12 cellular contexts compared by ENCODE assay signal in the genomic region with DNA sequence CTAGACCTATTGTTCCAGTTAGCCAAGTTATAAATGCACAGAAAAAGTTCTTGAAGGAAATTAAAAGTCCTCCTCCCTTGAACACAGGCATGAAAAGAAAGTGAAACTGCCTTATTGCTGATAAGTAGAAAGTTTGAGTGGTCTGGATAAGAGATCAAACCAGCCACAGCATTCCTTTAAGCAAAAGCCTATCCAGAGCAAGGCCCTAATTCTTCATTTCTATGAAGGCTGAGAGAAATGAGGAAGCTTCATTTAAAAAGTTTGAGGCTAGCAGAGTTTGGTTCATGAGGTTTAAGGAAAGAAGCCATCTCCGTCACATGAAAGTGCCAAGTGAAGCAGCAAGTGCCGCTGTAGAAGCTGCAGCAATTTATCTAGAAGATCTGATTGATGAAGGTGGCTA. TPM values are rescaled to one million over a fixed set of nuclear protein-coding genes. Genes with fewer than 3 reads are reported as not detected.
A peak's percentile ranks its signal among the peaks of the same experiment; 100 is the strongest.
DNase-seq lines count a peak whose midpoint lies in the region; ATAC-seq and TF ChIP-seq lines count a peak whose summit lies in the region.
"Had no signal": no experiment of that assay in that cellular context is flagged by ENCODE, and none has a peak within 500 bp of the region (broad histone marks: within the 10 kb centered on the region; RNA-seq: fewer than 3 reads in every experiment).

No MANE protein-coding gene starts in this region.

- no peaks in the 10 kb centered on the region for H3K36me3 ChIP-seq in CD4-positive, CD25-positive, alpha-beta regulatory T cell (ENCODE audit: control insufficient read depth, insufficient read depth, low read length)
- no peaks in the 10 kb centered on the region for H3K36me3 ChIP-seq in Karpas-422 (ENCODE audit: insufficient read depth, low read length)
- no peaks in the 10 kb centered on the region for H3K36me3 ChIP-seq in breast epithelium

- H4K20me1 ChIP-seq in Karpas-422 (ENCODE audit: insufficient read depth, low read depth, low read length): peaks cover 10% of the 10 kb centered on the region; the same call in 1 of the 2 replicates

- H3K9me3 Mint-ChIP-seq in CD4-positive, CD25-positive, alpha-beta regulatory T cell: no peaks in the 10 kb centered on the region
- H3K9me3 Mint-ChIP-seq in activated CD8-positive, alpha-beta T cell treated with anti-CD3 and anti-CD28 coated beads, Interleukin-2, amount 10 ng/mL, durations not matched to agents 7 days and 5 days (ENCODE audit: insufficient read depth): no peaks in the 10 kb centered on the region
- H3K9me3 Mint-ChIP-seq in memory B cell: no peaks in the 10 kb centered on the region

- ATAC-seq in CD4-positive, CD25-positive, alpha-beta regulatory T cell (ENCODE audit: low read depth in 2 of 2): no peak
- ATAC-seq in activated CD8-positive, alpha-beta T cell treated with anti-CD3 and anti-CD28 coated beads, Interleukin-2, amount 10 ng/mL, durations not matched to agents 7 days and 5 days: no peak
- ATAC-seq in memory B cell (ENCODE audit: low read depth) (no peak), GM18858 (IDR thresholded peaks at IDR 0.05; ENCODE audit: unreplicated experiment) (no peak)
- ATAC-seq: SK-N-SH treated with all-trans-retinoic acid at 6 μM for 48 hours had no signal

- TF ChIP-seq POLR2A in breast epithelium (IDR thresholded peaks at IDR 0.05): no peak

- intact Hi-C loops in breast epithelium (cut with DNase I; ENCODE audit: low total_unique reads): no loop called here

- H3K27ac Mint-ChIP-seq in CD4-positive, CD25-positive, alpha-beta regulatory T cell: peak overlapping the region; percentile 62 to 87 (median 82)
- H3K27ac Mint-ChIP-seq in activated CD8-positive, alpha-beta T cell treated with anti-CD3 and anti-CD28 coated beads, Interleukin-2, amount 10 ng/mL, durations not matched to agents 7 days and 5 days: peak overlapping the region; percentile 87
- peak overlapping the region; percentile 72 for H3K27ac Mint-ChIP-seq in memory B cell

- H3K79me2 ChIP-seq in Karpas-422 (ENCODE audit: low read length): peaks cover 19% of the 10 kb centered on the region

- POLR2A ChIA-PET in activated CD8-positive, alpha-beta T cell treated with anti-CD3 and anti-CD28 coated beads, Interleukin-2, amount 10 ng/mL, durations not matched to agents 7 days and 5 days (lab: Charles Lee): interaction anchor here (1.8 kb wide), 1 partner anchor 119 kb away, joined by 7 read pairs; the partner anchor contains the start of gene CTBS

- no peaks in the 10 kb centered on the region for H3K9me3 ChIP-seq in CD4-positive, CD25-positive, alpha-beta regulatory T cell (ENCODE audit: control insufficient read depth in 2 of 2, low read length in 2 of 2)
- H3K9me3 ChIP-seq in Karpas-422 (ENCODE audit: low read length) (no peaks in the 10 kb centered on the region), breast epithelium (no peaks in the 10 kb centered on the region)
- H3K9me3 ChIP-seq: Caco-2 had no signal

- H3K9ac ChIP-seq in Karpas-422 (ENCODE audit: low read length): 0 out of 2 replicates have a peak overlapping the region, but pooled peaks have one; percentile 14

- peak overlapping the region; percentile 48; the same call in 1 of the 2 replicates for H2AFZ ChIP-seq in Karpas-422 (ENCODE audit: low read length)

- H3K4me2 ChIP-seq in Karpas-422 (ENCODE audit: low read depth, low read length, poor library complexity, severe bottlenecking): peak overlapping the region; percentile 51

- peaks cover 26% of the 10 kb centered on the region for H3K4me1 ChIP-seq in CD4-positive, CD25-positive, alpha-beta regulatory T cell (ENCODE audit: control insufficient read depth, insufficient read depth, low read length, poor library complexity, severe bottlenecking)
- H3K4me1 ChIP-seq in Karpas-422 (ENCODE audit: low read length) (peaks cover 36% of the 10 kb centered on the region), breast epithelium (no peaks in the 10 kb centered on the region)

- no peaks in the 10 kb centered on the region for H3K36me3 Mint-ChIP-seq in CD4-positive, CD25-positive, alpha-beta regulatory T cell
- peaks cover 8% of the 10 kb centered on the region for H3K36me3 Mint-ChIP-seq in activated CD8-positive, alpha-beta T cell treated with anti-CD3 and anti-CD28 coated beads, Interleukin-2, amount 10 ng/mL, durations not matched to agents 7 days and 5 days (ENCODE audit: low read depth)
- H3K36me3 Mint-ChIP-seq in memory B cell: no peaks in the 10 kb centered on the region

- peaks cover 17% of the 10 kb centered on the region for H3K27me3 Mint-ChIP-seq in CD4-positive, CD25-positive, alpha-beta regulatory T cell
- H3K27me3 Mint-ChIP-seq in activated CD8-positive, alpha-beta T cell treated with anti-CD3 and anti-CD28 coated beads, Interleukin-2, amount 10 ng/mL, durations not matched to agents 7 days and 5 days (ENCODE audit: low read depth): no peaks in the 10 kb centered on the region
- H3K27me3 Mint-ChIP-seq in memory B cell: no peaks in the 10 kb centered on the region

- no peaks in the 10 kb centered on the region for H3K9me2 ChIP-seq in Karpas-422 (replicated peaks; ENCODE audit: insufficient read depth, low read length)

- H3K4me1 Mint-ChIP-seq in CD4-positive, CD25-positive, alpha-beta regulatory T cell: peaks cover 7 to 37% (median 29%) of the 10 kb centered on the region in 4 donors
- H3K4me1 Mint-ChIP-seq in activated CD8-positive, alpha-beta T cell treated with anti-CD3 and anti-CD28 coated beads, Interleukin-2, amount 10 ng/mL, durations not matched to agents 7 days and 5 days (ENCODE audit: low read depth): peaks cover 46% of the 10 kb centered on the region
- H3K4me1 Mint-ChIP-seq in memory B cell: peaks cover 20% of the 10 kb centered on the region

- H3K27me3 ChIP-seq in CD4-positive, CD25-positive, alpha-beta regulatory T cell (ENCODE audit: control insufficient read depth, insufficient read depth, low read length): peaks cover 3% of the 10 kb centered on the region
- H3K27me3 ChIP-seq in Karpas-422 (ENCODE audit: low read length): no peaks in the 10 kb centered on the region
- H3K27me3 ChIP-seq in breast epithelium: no peaks in the 10 kb centered on the region

- peak in 2 of 3 donors; percentile 45 to 75 for DNase-seq in CD4-positive, CD25-positive, alpha-beta regulatory T cell
- no peak for DNase-seq in Karpas-422
- no peak for DNase-seq in activated CD8-positive, alpha-beta T cell treated with anti-CD3 and anti-CD28 coated beads, Interleukin-2, amount 10 ng/mL, durations not matched to agents 7 days and 5 days
- no peak for DNase-seq in memory B cell (ENCODE audit: low spot score in 2 of 2)
- no peak for DNase-seq in UCSD-AML1 (lab: John Stamatoyannopoulos, UW; ENCODE audit: unreplicated experiment)
- no peak for DNase-seq in NCI-H2029 treated with DMSO at 0.1 percent for 48 hours (lab: John Stamatoyannopoulos, UW)
- no peak for DNase-seq in breast epithelium (ENCODE audit: low spot score in 2 of 2)
- DNase-seq: Caco-2, head of caudate nucleus, NCI-H226 had no signal

- CTCF ChIA-PET in activated CD8-positive, alpha-beta T cell treated with anti-CD3 and anti-CD28 coated beads, Interleukin-2, amount 10 ng/mL, durations not matched to agents 7 days and 5 days (lab: Charles Lee): interaction anchor here (0.6 to 1.8 kb wide), 9 partner anchors 17 to 258 kb away, joined by 3 to 13 read pairs (median 3); partner anchors contain the start of gene CTBS

- H3K4me3 Mint-ChIP-seq in CD4-positive, CD25-positive, alpha-beta regulatory T cell: peak overlapping the region; percentile 78 to 87 (median 84)
- H3K4me3 Mint-ChIP-seq in activated CD8-positive, alpha-beta T cell treated with anti-CD3 and anti-CD28 coated beads, Interleukin-2, amount 10 ng/mL, durations not matched to agents 7 days and 5 days: peak overlapping the region; percentile 61
- H3K4me3 Mint-ChIP-seq in memory B cell: peak overlapping the region; percentile 43

- H3K27ac ChIP-seq in CD4-positive, CD25-positive, alpha-beta regulatory T cell (ENCODE audit: insufficient read depth, low read length, poor library complexity, severe bottlenecking): peak overlapping the region; percentile 63
- H3K27ac ChIP-seq in Karpas-422 (ENCODE audit: low read length): no peak overlapping the region; the same call in 1 of the 2 replicates
- no peak overlapping the region for H3K27ac ChIP-seq in breast epithelium

- peak overlapping the region; percentile 81 for H3K4me3 ChIP-seq in CD4-positive, CD25-positive, alpha-beta regulatory T cell (ENCODE audit: low read depth, low read length)
- H3K4me3 ChIP-seq in Karpas-422 (ENCODE audit: low read length) (peak overlapping the region; percentile 31; the same call in 1 of the 2 replicates), breast epithelium (no peak overlapping the region)

- no peak for TF ChIP-seq CTCF in breast epithelium (IDR thresholded peaks at IDR 0.05)

RNA-seq across cellular contexts. Expression of gene SSX2IP, which starts 2.7 kb away (rescaled TPM):
- total RNA-seq in CD4-positive, CD25-positive, alpha-beta regulatory T cell: 9.3 TPM
- polyA plus RNA-seq in CD4-positive, CD25-positive, alpha-beta regulatory T cell: 1 to 10 TPM; 1.5 to 3.9 (median 2.7) TPM
- total RNA-seq in Karpas-422 (2014; rRNA removed; shearing (Covaris generic); ENCODE audit: low replicate concordance): 21.4 and 29.0 TPM in 2 replicates
- total RNA-seq in activated CD8-positive, alpha-beta T cell treated with anti-CD3 and anti-CD28 coated beads, Interleukin-2, amount 10 ng/mL, durations not matched to agents 7 days and 5 days: 10 to 100 TPM; 15.5 to 16.0 TPM
- 10 to 100 TPM in 1 of 3 donors, 1 to 10 TPM in 2; 1.1 to 11.0 (median 4.3) TPM for total RNA-seq in breast epithelium

Comparison
In these comparisons a context has a peak if more than half of its experiments do, and no peak if none do; other contexts are left out.
1. DNase-seq: peak in CD4-positive, CD25-positive, alpha-beta regulatory T cell (2 of 3); none in Karpas-422 (single experiment), activated CD8-positive, alpha-beta T cell treated with anti-CD3 and anti-CD28 coated beads, Interleukin-2, amount 10 ng/mL, durations not matched to agents 7 days and 5 days (single experiment), memory B cell (0 of 2), UCSD-AML1 (single experiment), NCI-H2029 treated with DMSO at 0.1 percent for 48 hours (single experiment) and breast epithelium (0 of 2).
2. H3K4me3 ChIP-seq: peak in CD4-positive, CD25-positive, alpha-beta regulatory T cell (single experiment) and Karpas-422 (single experiment); none in breast epithelium (0 of 3).
3. Peak in every context shown above with its lines, with median percentiles within 50 percentile points of each other: H3K27ac Mint-ChIP-seq and H3K4me3 Mint-ChIP-seq.